ENCODE assay signal across 18 cellular contexts in genomic region chr22:17097062-17097461, GRCh38. TPM values are rescaled to one million over a fixed set of nuclear protein-coding genes. Genes with fewer than 3 reads are reported as not detected.
DNase-seq lines count a peak whose midpoint lies in the region; ATAC-seq and TF ChIP-seq lines count a peak whose summit lies in the region.
"Had no signal": no experiment of that assay in that cellular context is flagged by ENCODE, and none has a peak within 500 bp of the region (broad histone marks: within the 10 kb centered on the region; RNA-seq: fewer than 3 reads in every experiment).

No MANE protein-coding gene starts in this region.

- TF ChIP-seq CTCF in brain (conservative IDR thresholded peaks at IDR 0.05) = no peak

- H3K9me3 ChIP-seq in CD4-positive, CD25-positive, alpha-beta regulatory T cell (ENCODE audit: control insufficient read depth in 2 of 2, low read length in 2 of 2) = no peaks in the 10 kb centered on the region

- no peak overlapping the region for H3K4me3 ChIP-seq in CD4-positive, CD25-positive, alpha-beta regulatory T cell (ENCODE audit: low read depth, low read length)

- DNase-seq in NCI-H1417 (lab: John Stamatoyannopoulos, UW) (peak in 2 of 3 experiments; percentile 5 to 12), NCI-H1417 treated with DMSO at 0.1 percent for 48 hours (lab: John Stamatoyannopoulos, UW) (no peak), NCI-H1694 treated with DMSO at 0.1 percent for 48 hours (lab: John Stamatoyannopoulos, UW) (peak; percentile 20), posterior vena cava (ENCODE audit: low spot score) (no peak), islet precursor cell (no peak)
- no peak for DNase-seq in CD4-positive, CD25-positive, alpha-beta regulatory T cell
- DNase-seq: activated CD8-positive, alpha-beta T cell treated with anti-CD3 and anti-CD28 coated beads for 36 hours; anterior cingulate cortex; CD8-positive, alpha-beta memory T cell; NCI-H2029 treated with DMSO at 0.1 percent for 48 hours; NK-92 treated with Interleukin-12 subunit alpha and Interleukin-12 subunit beta, amount 100 ng/mL, for 24 hours; RPMI8226; stimulated activated naive CD8-positive, alpha-beta T cell treated with anti-CD3 and anti-CD28 coated beads, Interleukin-15, Interleukin-2, amounts not matched to agents 100 U/mL and 50 U/mL, for 24 hours; SW 1271; trophoblast cell had no signal

- peak overlapping the region; percentile 48 to 68 (median 63) for H3K27ac Mint-ChIP-seq in CD4-positive, CD25-positive, alpha-beta regulatory T cell
- peak overlapping the region in 4 of 5 experiments; percentile 57 to 82 (median 73) for H3K27ac Mint-ChIP-seq in brain
- H3K27ac Mint-ChIP-seq: activated CD8-positive, alpha-beta T cell treated with anti-CD3 and anti-CD28 coated beads for 36 hours; nephron had no signal

- intact Hi-C loops in posterior vena cava (cut with DNase I) = no loop called here

- peaks cover 38% of the 10 kb centered on the region for H3K36me3 Mint-ChIP-seq in CD4-positive, CD25-positive, alpha-beta regulatory T cell
- H3K36me3 Mint-ChIP-seq in brain = no peaks in the 10 kb centered on the region

- peaks cover 26 to 88% (median 57%) of the 10 kb centered on the region in 4 donors for H3K4me1 Mint-ChIP-seq in CD4-positive, CD25-positive, alpha-beta regulatory T cell
- H3K4me1 Mint-ChIP-seq in brain = peaks cover 8% of the 10 kb centered on the region
- H3K4me1 Mint-ChIP-seq: nephron had no signal

- H3K4me1 ChIP-seq in CD4-positive, CD25-positive, alpha-beta regulatory T cell (ENCODE audit: control insufficient read depth, insufficient read depth, low read length, poor library complexity, severe bottlenecking) = peaks cover 41% of the 10 kb centered on the region

- ATAC-seq in CD4-positive, CD25-positive, alpha-beta regulatory T cell (ENCODE audit: low read depth in 2 of 2) = no peak
- no peak for ATAC-seq in GM21786 (IDR thresholded peaks at IDR 0.05; ENCODE audit: unreplicated experiment)
- ATAC-seq: activated CD8-positive, alpha-beta T cell treated with anti-CD3 and anti-CD28 coated beads for 36 hours; stimulated activated naive CD8-positive, alpha-beta T cell treated with anti-CD3 and anti-CD28 coated beads, Interleukin-15, Interleukin-2, amounts not matched to agents 100 U/mL and 50 U/mL, for 24 hours had no signal

- H3K4me3 Mint-ChIP-seq in CD4-positive, CD25-positive, alpha-beta regulatory T cell = peak overlapping the region in 1 of 4 donors; percentile 36
- no peak overlapping the region for H3K4me3 Mint-ChIP-seq in brain
- H3K4me3 Mint-ChIP-seq: activated CD8-positive, alpha-beta T cell treated with anti-CD3 and anti-CD28 coated beads for 36 hours; nephron had no signal

- H3K27me3 Mint-ChIP-seq in CD4-positive, CD25-positive, alpha-beta regulatory T cell = no peaks in the 10 kb centered on the region
- H3K27me3 Mint-ChIP-seq in brain = no peaks in the 10 kb centered on the region
- H3K27me3 Mint-ChIP-seq: activated CD8-positive, alpha-beta T cell treated with anti-CD3 and anti-CD28 coated beads for 36 hours had no signal

- H3K9me3 Mint-ChIP-seq in CD4-positive, CD25-positive, alpha-beta regulatory T cell = peaks cover 0 to 1% (median 0%) of the 10 kb centered on the region in 7 donors
- no peaks in the 10 kb centered on the region for H3K9me3 Mint-ChIP-seq in brain
- H3K9me3 Mint-ChIP-seq: activated CD8-positive, alpha-beta T cell treated with anti-CD3 and anti-CD28 coated beads for 36 hours; CD8-positive, alpha-beta memory T cell; nephron had no signal

- no peak overlapping the region for H3K27ac ChIP-seq in CD4-positive, CD25-positive, alpha-beta regulatory T cell (ENCODE audit: insufficient read depth, low read length, poor library complexity, severe bottlenecking)

- no peaks in the 10 kb centered on the region for H3K27me3 ChIP-seq in CD4-positive, CD25-positive, alpha-beta regulatory T cell (ENCODE audit: control insufficient read depth, insufficient read depth, low read length)

- peaks cover 58% of the 10 kb centered on the region for H3K36me3 ChIP-seq in CD4-positive, CD25-positive, alpha-beta regulatory T cell (ENCODE audit: control insufficient read depth, insufficient read depth, low read length)

RNA-seq across cellular contexts. Expression of gene IL17RA, which starts 12.3 kb away (rescaled TPM):
- 48.2 TPM for total RNA-seq in CD4-positive, CD25-positive, alpha-beta regulatory T cell
- polyA plus RNA-seq in CD4-positive, CD25-positive, alpha-beta regulatory T cell = 10 to 100 TPM; 21.7 to 34.7 (median 26.0) TPM
- 5.0 TPM for polyA plus RNA-seq in brain (ENCODE audit: insufficient read depth, low read depth, low replicate concordance)
- total RNA-seq in posterior vena cava = 10 to 100 TPM; 11.5 to 21.8 TPM

RNA-seq across cellular contexts. Expression of gene TMEM121B, which starts 24.1 kb away (rescaled TPM):
- 0.10 TPM for total RNA-seq in CD4-positive, CD25-positive, alpha-beta regulatory T cell
- polyA plus RNA-seq in CD4-positive, CD25-positive, alpha-beta regulatory T cell = under 1 TPM in 1 of 4 donors, not detected in 3; 0.03 TPM
- polyA plus RNA-seq in brain (ENCODE audit: insufficient read depth, low read depth, low replicate concordance) = 7.4 TPM
- total RNA-seq in posterior vena cava = under 1 TPM; 0.38 to 0.74 TPM
- polyA plus RNA-seq: CD8-positive, alpha-beta memory T cell had no signal

Comparison
In these comparisons a context has a peak if more than half of its experiments do, and no peak if none do; other contexts are left out.
1. DNase-seq: peak in NCI-H1417 (2 of 3) and NCI-H1694 treated with DMSO at 0.1 percent for 48 hours (single experiment); none in NCI-H1417 treated with DMSO at 0.1 percent for 48 hours (single experiment), CD4-positive, CD25-positive, alpha-beta regulatory T cell (0 of 3), posterior vena cava (single experiment) and islet precursor cell (single experiment).